8 cellular contexts compared by ENCODE assay signal in genomic region chr1:15618685-15619525, GRCh38. TPM values are rescaled to one million over a fixed set of nuclear protein-coding genes. Genes with fewer than 3 reads are reported as not detected.
DNase-seq lines count a peak whose midpoint lies in the region; ATAC-seq and TF ChIP-seq lines count a peak whose summit lies in the region.

No MANE protein-coding gene starts in this region.

- no peaks in the 10 kb centered on the region for H3K36me3 Mint-ChIP-seq in osteocyte (ENCODE audit: unreplicated experiment)

- no peaks in the 10 kb centered on the region for H3K27me3 Mint-ChIP-seq in osteocyte (ENCODE audit: unreplicated experiment)

- peak overlapping the region; percentile 89 for H3K27ac Mint-ChIP-seq in osteocyte (ENCODE audit: unreplicated experiment)

- TF ChIP-seq CTCF in GM12875 (IDR thresholded peaks at IDR 0.05; ENCODE audit: borderline replicate concordance, insufficient read depth, low read depth, low read length), result no peak
- TF ChIP-seq CTCF in epithelial cell of proximal tubule (conservative IDR thresholded peaks at IDR 0.05; ENCODE audit: low read depth, low read length), result no peak
- no peak for TF ChIP-seq CTCF in osteocyte (IDR thresholded peaks at IDR 0.05)

- no peaks in the 10 kb centered on the region for H3K9me3 Mint-ChIP-seq in osteocyte (ENCODE audit: unreplicated experiment)

- H3K4me3 ChIP-seq in GM12875 (ENCODE audit: low read depth, low read length), result peak overlapping the region; percentile 98
- peak overlapping the region; percentile 94 for H3K4me3 ChIP-seq in epithelial cell of proximal tubule (ENCODE audit: low read depth, low read length)

- peak overlapping the region; percentile 83 for H3K4me3 Mint-ChIP-seq in osteocyte (ENCODE audit: unreplicated experiment)

- DNase-seq in OCI-M1 (lab: John Stamatoyannopoulos, UW) (peak; percentile 56), epithelial cell of proximal tubule (ENCODE audit: low read depth) (peak; percentile 41), osteocyte (ENCODE audit: extremely low spot score, unreplicated experiment) (no peak), mesenteric fat pad (ENCODE audit: low spot score) (no peak), NCI-H1694 (lab: John Stamatoyannopoulos, UW) (no peak)

- H3K4me1 Mint-ChIP-seq in osteocyte (ENCODE audit: unreplicated experiment), result peaks cover 35% of the 10 kb centered on the region

- ATAC-seq in GM21529 (IDR thresholded peaks at IDR 0.05; ENCODE audit: unreplicated experiment), result no peak
- ATAC-seq in GM18858 (IDR thresholded peaks at IDR 0.05; ENCODE audit: unreplicated experiment), result no peak

RNA-seq across cellular contexts. Expression of gene DDI2, which starts 1.6 kb away (rescaled TPM):
- total RNA-seq in epithelial cell of proximal tubule, result 8.4 and 8.5 TPM in 2 replicates
- 20.0 and 23.4 TPM in 2 replicates for total RNA-seq in osteocyte
- 75.4 TPM for total RNA-seq in mesenteric fat pad

RNA-seq across cellular contexts. Expression of gene AGMAT, which starts 34.1 kb away (rescaled TPM):
- total RNA-seq in epithelial cell of proximal tubule (3.2 and 3.8 TPM in 2 replicates), osteocyte (0.13 and 0.19 TPM in 2 replicates), mesenteric fat pad (0.58 TPM)

Comparison
In these comparisons a context has a peak if more than half of its experiments do, and no peak if none do; other contexts are left out.
1. DNase-seq: peak in OCI-M1 (single experiment) and epithelial cell of proximal tubule (single experiment); none in osteocyte (single experiment), mesenteric fat pad (single experiment) and NCI-H1694 (single experiment).